ENCODE assay signal across 17 cellular contexts in the genomic region with DNA sequence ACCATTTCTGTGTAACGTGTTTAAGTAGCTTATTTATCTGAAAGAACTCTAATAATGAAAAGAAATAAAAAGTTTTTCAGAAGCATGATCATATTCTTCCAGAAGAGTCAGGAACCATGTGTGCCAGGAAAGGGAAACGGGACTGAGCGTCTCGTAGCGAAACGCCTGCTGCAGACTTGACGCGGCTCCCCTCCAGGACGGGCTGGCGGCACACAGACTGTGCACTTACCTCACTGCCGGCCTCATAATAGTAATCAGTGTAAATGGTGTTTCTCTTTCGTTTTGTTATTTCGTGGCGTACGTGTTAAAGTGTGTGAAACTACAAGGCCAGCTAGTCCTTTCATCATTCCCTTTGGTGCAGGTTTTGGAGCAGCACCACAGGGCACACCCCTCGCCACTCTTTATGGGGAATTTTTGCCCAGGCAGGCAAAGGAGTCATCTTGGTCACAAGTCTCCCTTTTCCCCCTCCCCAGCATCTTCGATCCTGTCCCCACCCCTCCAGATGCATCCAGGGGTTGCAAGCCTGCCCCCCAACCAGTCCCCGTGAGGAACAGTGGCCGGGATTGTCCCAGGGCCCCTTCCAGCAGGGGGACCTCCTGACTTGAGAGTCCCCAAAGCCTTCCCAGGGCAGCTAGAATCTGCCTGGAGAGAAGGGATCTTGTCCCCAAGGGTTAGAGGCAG.
DNase-seq lines count a peak whose midpoint lies in the region; ATAC-seq, FAIRE-seq and TF ChIP-seq lines count a peak whose summit lies in the region.
"Had no signal": no experiment of that assay in that cellular context is flagged by ENCODE, and none has a peak within 500 bp of the region (broad histone marks: within the 10 kb centered on the region; RNA-seq: fewer than 3 reads in every experiment).

No MANE protein-coding gene starts in this region.

- H4K91ac ChIP-seq in mesenchymal stem cell (ENCODE audit: low read length), result peak overlapping the region; percentile 18

- H3K4me1 ChIP-seq in Caco-2 (peaks cover 5% of the 10 kb centered on the region; the same call in 1 of the 2 replicates), mesenchymal stem cell (ENCODE audit: control insufficient read depth, insufficient read depth, low read depth, low read length) (peaks cover 18% of the 10 kb centered on the region), skeletal muscle satellite cell (ENCODE audit: control insufficient read depth, insufficient read depth, low read length) (peaks cover 59% of the 10 kb centered on the region)

- H3K9me3 Mint-ChIP-seq in Caco-2 (ENCODE audit: unreplicated experiment), result no peaks in the 10 kb centered on the region
- H3K9me3 Mint-ChIP-seq in chondrocyte (ENCODE audit: low read depth), result no peaks in the 10 kb centered on the region
- H3K9me3 Mint-ChIP-seq in HFFc6, result no peaks in the 10 kb centered on the region
- H3K9me3 Mint-ChIP-seq: activated naive CD4-positive, alpha-beta T cell treated with anti-CD3 and anti-CD28 coated beads, Interleukin-2, amount 50 U/mL, for 24 hours; T-helper 2 cell treated with Interferon-gamma antibody and Interleukin-4, amounts not matched to agents 5 μg/mL and 100 μg/mL, for 36 hours had no signal

- no peak overlapping the region for H4K8ac ChIP-seq in mesenchymal stem cell (ENCODE audit: low read length)

- H2AK5ac ChIP-seq in mesenchymal stem cell (ENCODE audit: low read length, severe bottlenecking), result no peak overlapping the region

- POLR2A ChIA-PET in Caco-2 (lab: Charles Lee), result no interaction called here

- intact Hi-C loops in Caco-2 (cut with micrococcal nuclease; ENCODE audit: unreplicated experiment), result no loop called here

- TF ChIP-seq CTCF in Caco-2 (IDR thresholded peaks at IDR 0.05; ENCODE audit: insufficient read depth in 1 of 2, low read depth in 1 of 2, low read length in 1 of 2, severe bottlenecking in 1 of 2, unreplicated experiment in 1 of 2) (no peak), chondrocyte (IDR thresholded peaks at IDR 0.05) (no peak), HFFc6 (IDR thresholded peaks at IDR 0.05) (no peak)

- no peak for FAIRE-seq in urothelium cell line (lab: Jason Lieb, UNC)
- FAIRE-seq: K562 had no signal

- H3K4me1 Mint-ChIP-seq in Caco-2 (ENCODE audit: low read depth, unreplicated experiment), result peaks cover 13% of the 10 kb centered on the region
- peaks cover 47% of the 10 kb centered on the region for H3K4me1 Mint-ChIP-seq in chondrocyte (ENCODE audit: low read depth)
- peaks cover 5% of the 10 kb centered on the region; the same call in 1 of the 2 replicates for H3K4me1 Mint-ChIP-seq in HFFc6 (ENCODE audit: low read depth)
- H3K4me1 Mint-ChIP-seq: activated CD4-positive, alpha-beta T cell treated with anti-CD3 and anti-CD28 coated beads for 36 hours; activated naive CD4-positive, alpha-beta T cell treated with anti-CD3 and anti-CD28 coated beads, Interleukin-2, amount 50 U/mL, for 24 hours had no signal

- no peak overlapping the region for H3K4me3 Mint-ChIP-seq in Caco-2 (ENCODE audit: unreplicated experiment)
- no peak overlapping the region for H3K4me3 Mint-ChIP-seq in chondrocyte (ENCODE audit: unreplicated experiment)
- H3K4me3 Mint-ChIP-seq in HFFc6, result no peak overlapping the region
- H3K4me3 Mint-ChIP-seq: activated CD4-positive, alpha-beta T cell treated with anti-CD3 and anti-CD28 coated beads for 36 hours; activated naive CD4-positive, alpha-beta T cell treated with anti-CD3 and anti-CD28 coated beads, Interleukin-2, amount 50 U/mL, for 24 hours; T-helper 2 cell treated with Interferon-gamma antibody and Interleukin-4, amounts not matched to agents 5 μg/mL and 100 μg/mL, for 36 hours had no signal

- no peak overlapping the region for H2BK15ac ChIP-seq in mesenchymal stem cell (ENCODE audit: low read depth, poor library complexity, severe bottlenecking)

- no peak overlapping the region for H3K23ac ChIP-seq in mesenchymal stem cell (ENCODE audit: low read length in 2 of 2)

- H3K9ac ChIP-seq in mesenchymal stem cell (ENCODE audit: low read length), result no peak overlapping the region
- H3K9ac ChIP-seq in skeletal muscle satellite cell (ENCODE audit: low read depth, low read length), result peak overlapping the region; percentile 20

- no peak for ATAC-seq in GM18498 (IDR thresholded peaks at IDR 0.05; ENCODE audit: unreplicated experiment)
- ATAC-seq: activated CD4-positive, alpha-beta T cell treated with anti-CD3 and anti-CD28 coated beads for 36 hours; K562; mucosa of descending colon had no signal

- H3K9me3 ChIP-seq in Caco-2 (no peaks in the 10 kb centered on the region), mesenchymal stem cell (ENCODE audit: control insufficient read depth, low read length) (no peaks in the 10 kb centered on the region), skeletal muscle satellite cell (replicated peaks; ENCODE audit: low read length) (no peaks in the 10 kb centered on the region)
- H3K9me3 ChIP-seq: mucosa of descending colon had no signal

- peaks cover 18% of the 10 kb centered on the region for H3K36me3 ChIP-seq in Caco-2 (ENCODE audit: control insufficient read depth, insufficient read depth, low read length)
- peaks cover 67 to 85% of the 10 kb centered on the region in 2 experiments for H3K36me3 ChIP-seq in mesenchymal stem cell (ENCODE audit: control insufficient read depth in 1 of 2, insufficient read depth in 2 of 2, low read depth in 1 of 2, low read length in 2 of 2)
- H3K36me3 ChIP-seq in skeletal muscle satellite cell (ENCODE audit: insufficient read depth, low read length), result peaks cover 88% of the 10 kb centered on the region

- CTCF ChIA-PET in Caco-2 (lab: Charles Lee), result no interaction called here

- no peaks in the 10 kb centered on the region for H3K27me3 Mint-ChIP-seq in Caco-2 (ENCODE audit: insufficient read depth, unreplicated experiment)
- H3K27me3 Mint-ChIP-seq in chondrocyte (ENCODE audit: low read depth), result no peaks in the 10 kb centered on the region
- peaks cover 2% of the 10 kb centered on the region for H3K27me3 Mint-ChIP-seq in HFFc6 (ENCODE audit: insufficient read depth)
- H3K27me3 Mint-ChIP-seq: activated CD4-positive, alpha-beta T cell treated with anti-CD3 and anti-CD28 coated beads for 36 hours; activated naive CD4-positive, alpha-beta T cell treated with anti-CD3 and anti-CD28 coated beads, Interleukin-2, amount 50 U/mL, for 24 hours had no signal

- H3K36me3 Mint-ChIP-seq in Caco-2 (ENCODE audit: insufficient read depth, unreplicated experiment) (peaks cover 91% of the 10 kb centered on the region), chondrocyte (ENCODE audit: low read depth) (peaks cover 62% of the 10 kb centered on the region), HFFc6 (ENCODE audit: low read depth) (peaks cover 59% of the 10 kb centered on the region)

- H2BK5ac ChIP-seq in mesenchymal stem cell (ENCODE audit: low read depth, low read length, poor library complexity, severe bottlenecking), result no peak overlapping the region

- H3K4me3 ChIP-seq in Caco-2 (ENCODE audit: low read depth, low read length) (no peak overlapping the region), mesenchymal stem cell (ENCODE audit: insufficient read depth in 1 of 2, low read depth in 1 of 2, low read length in 2 of 2) (no peak overlapping the region), skeletal muscle satellite cell (ENCODE audit: low read length) (peak overlapping the region; percentile 30)
- H3K4me3 ChIP-seq: K562, mucosa of descending colon had no signal

- H3K4me2 ChIP-seq in mesenchymal stem cell (ENCODE audit: low read length, poor library complexity, severe bottlenecking) (no peak overlapping the region), skeletal muscle satellite cell (ENCODE audit: low read length) (peak overlapping the region; percentile 71)

- no peak overlapping the region for H2BK12ac ChIP-seq in mesenchymal stem cell (ENCODE audit: low read length in 2 of 2)

- H3K27me3 ChIP-seq in Caco-2 (replicated peaks; ENCODE audit: control insufficient read depth, insufficient read depth, low read length) (no peaks in the 10 kb centered on the region), mesenchymal stem cell (ENCODE audit: control insufficient read depth in 1 of 2, insufficient read depth in 1 of 2, low read length in 2 of 2) (no peaks in the 10 kb centered on the region), skeletal muscle satellite cell (ENCODE audit: control insufficient read depth, insufficient read depth, low read length) (no peaks in the 10 kb centered on the region)

- peaks cover 46% of the 10 kb centered on the region for H3K79me1 ChIP-seq in mesenchymal stem cell (replicated peaks; ENCODE audit: low read length, poor library complexity, severe bottlenecking)

- no peak overlapping the region for H2AFZ ChIP-seq in mesenchymal stem cell (ENCODE audit: low read depth, low read length)

- no peak overlapping the region for H3K27ac ChIP-seq in mesenchymal stem cell (ENCODE audit: low read length, poor library complexity, severe bottlenecking)

- no peak overlapping the region for H3K18ac ChIP-seq in mesenchymal stem cell (ENCODE audit: low read depth in 1 of 2, low read length in 2 of 2)

- H3K27ac Mint-ChIP-seq in Caco-2 (ENCODE audit: unreplicated experiment), result no peak overlapping the region
- H3K27ac Mint-ChIP-seq in chondrocyte (ENCODE audit: unreplicated experiment), result peak overlapping the region; percentile 66
- H3K27ac Mint-ChIP-seq in HFFc6, result no peak overlapping the region
- H3K27ac Mint-ChIP-seq: activated CD4-positive, alpha-beta T cell treated with anti-CD3 and anti-CD28 coated beads for 36 hours; activated naive CD4-positive, alpha-beta T cell treated with anti-CD3 and anti-CD28 coated beads, Interleukin-2, amount 50 U/mL, for 24 hours; T-helper 2 cell treated with Interferon-gamma antibody and Interleukin-4, amounts not matched to agents 5 μg/mL and 100 μg/mL, for 36 hours had no signal

- no peak overlapping the region for H3K14ac ChIP-seq in mesenchymal stem cell (ENCODE audit: low read length in 2 of 2)

- 98% methylated on average over 18 of the region's 19 CpGs for WGBS in mesenchymal stem cell

- no peak overlapping the region for H3K4ac ChIP-seq in mesenchymal stem cell (ENCODE audit: low read depth in 1 of 2, low read length in 2 of 2)

- BruUV-seq in Caco-2 (replicated peaks; lab: Mats Ljungman, UMichigan), result TSS peak; percentile 14

- H2BK120ac ChIP-seq in mesenchymal stem cell (ENCODE audit: low read depth, low read length), result no peak overlapping the region

- DNase-seq in Caco-2 (peak in 1 of 2 experiments; percentile 20), chondrocyte (ENCODE audit: low spot score) (no peak), mesenchymal stem cell (no peak), urothelium cell line (ENCODE audit: low spot score) (no peak), HFFc6 (no peak), NCI-H2029 treated with DMSO at 0.1 percent for 48 hours (lab: John Stamatoyannopoulos, UW) (no peak)
- DNase-seq: activated CD4-positive, alpha-beta T cell treated with anti-CD3 and anti-CD28 coated beads for 36 hours; COR-L47; GDM1; NCI-H226; stimulated activated CD4-positive, alpha-beta T cell treated with anti-CD3 and anti-CD28 coated beads, Interleukin-2, amount 100 ng/mL, for 48 hours had no signal
